8 cellular contexts compared by ENCODE assay signal in the genomic region with DNA sequence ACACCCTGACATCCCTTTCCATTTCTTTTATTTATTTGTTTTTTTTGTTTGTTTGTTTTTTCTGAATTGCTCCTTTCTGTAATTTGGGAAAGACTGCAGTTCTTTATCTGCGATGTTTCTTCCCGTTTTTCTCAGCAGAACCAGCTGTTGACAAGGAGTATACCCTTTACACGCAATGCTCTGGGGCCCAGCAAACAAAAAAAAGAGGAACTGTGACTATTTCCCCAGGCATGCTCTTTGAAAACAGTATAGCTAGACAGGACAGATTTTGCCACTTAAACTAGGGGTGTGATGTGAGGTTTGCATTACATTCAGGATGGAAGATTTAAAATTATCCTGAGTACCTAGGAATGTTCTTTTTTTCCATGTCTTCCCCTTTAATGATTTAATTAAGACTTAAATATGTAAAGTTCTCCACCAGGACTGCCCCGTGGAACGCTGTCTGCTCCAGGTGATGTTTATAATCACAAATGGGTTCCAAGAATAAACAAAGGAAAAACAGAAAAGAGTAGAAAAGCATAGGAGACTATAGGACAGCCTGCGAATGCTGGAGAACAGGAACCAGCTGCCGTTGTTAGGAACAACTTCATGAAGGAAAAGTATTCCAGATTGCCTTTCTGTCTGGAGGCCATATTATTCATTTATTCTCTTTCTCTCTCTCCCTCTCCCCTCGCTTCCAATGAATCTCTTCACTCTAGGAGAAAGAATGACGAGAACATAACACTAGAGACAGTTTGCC. TPM values are rescaled to one million over a fixed set of nuclear protein-coding genes. Genes with fewer than 3 reads are reported as not detected.
A peak's percentile ranks its signal among the peaks of the same experiment; 100 is the strongest.
DNase-seq lines count a peak whose midpoint lies in the region; FAIRE-seq and TF ChIP-seq lines count a peak whose summit lies in the region.

No MANE protein-coding gene starts in this region.

- H4K5ac ChIP-seq in H9 (ENCODE audit: insufficient read length, low read depth, low read length) = no peak overlapping the region

- no peak for DNase-seq in GM12892 (ENCODE audit: insufficient read length)
- DNase-seq in H9 = no peak
- DNase-seq in OCI-LY7 (ENCODE audit: low spot score) = peak; percentile 77
- DNase-seq in globus pallidus (ENCODE audit: low spot score) = peak; percentile 56
- no peak for DNase-seq in NCI-H345 treated with DMSO at 0.1 percent for 48 hours (lab: John Stamatoyannopoulos, UW; ENCODE audit: unreplicated experiment)
- DNase-seq in coronary artery (ENCODE audit: low spot score) = no peak
- no peak for DNase-seq in RCC 7860 (ENCODE audit: low spot score)
- no peak for DNase-seq in NCI-H146 (lab: John Stamatoyannopoulos, UW)

- CTCF ChIA-PET in OCI-LY7 (lab: Charles Lee; ENCODE audit: unreplicated experiment) = no interaction called here

- peaks cover 33 to 69% (median 50%) of the 10 kb centered on the region in 3 experiments for H3K36me3 Mint-ChIP-seq in H9 (ENCODE audit: insufficient read depth in 1 of 3, low read depth in 3 of 3)

- no peaks in the 10 kb centered on the region for H3K27me3 ChIP-seq in H9 (ENCODE audit: insufficient read depth, low read length)

- no peaks in the 10 kb centered on the region for H3K79me2 ChIP-seq in H9 (ENCODE audit: insufficient read depth, low read length)
- H3K79me2 ChIP-seq in OCI-LY7 (ENCODE audit: insufficient read depth, low read depth, low read length) = peaks cover 20% of the 10 kb centered on the region; the same call in 1 of the 2 replicates

- H2AFZ ChIP-seq in H9 (ENCODE audit: low read length) (no peak overlapping the region), OCI-LY7 (ENCODE audit: low read length) (no peak overlapping the region)

- peaks cover 88% of the 10 kb centered on the region for H3K36me3 ChIP-seq in OCI-LY7 (ENCODE audit: insufficient read depth, low read length)

- no CpG with 5 or more reads among the region's 9 CpGs for WGBS in H9 (ENCODE audit: extremely low coverage, insufficient read length, low lambda C conversion rate)

- TF ChIP-seq CTCF in H9 (conservative IDR thresholded peaks at IDR 0.05) (no peak), OCI-LY7 (conservative IDR thresholded peaks at IDR 0.05; ENCODE audit: low read length) (no peak), coronary artery (IDR thresholded peaks at IDR 0.05) (no peak)

- FAIRE-seq in GM12892 (lab: Jason Lieb, UNC) (peak; percentile 38), RCC 7860 (lab: Jason Lieb, UNC) (no peak)

- H4K91ac ChIP-seq in H9 (ENCODE audit: insufficient read length, low read depth, low read length) = no peak overlapping the region

- TF ChIP-seq POLR2A in GM12892 (IDR thresholded peaks at IDR 0.05; ENCODE audit: low read depth, low read length) = no peak

- H2BK20ac ChIP-seq in H9 (ENCODE audit: low read depth, low read length, poor library complexity, severe bottlenecking) = no peak overlapping the region

- no TSS peak for BruUV-seq in OCI-LY7 (replicated peaks; lab: Mats Ljungman, UMichigan)

- no peaks in the 10 kb centered on the region for H3K9me2 ChIP-seq in OCI-LY7 (ENCODE audit: insufficient read depth, low read length)

- H3K23me2 ChIP-seq in H9 (ENCODE audit: insufficient read length, low read depth, low read length, poor library complexity, severe bottlenecking) = no peaks in the 10 kb centered on the region

- no peaks in the 10 kb centered on the region for H3K9me3 ChIP-seq in H9 (ENCODE audit: control insufficient read depth, low read depth, low read length)
- no peaks in the 10 kb centered on the region for H3K9me3 ChIP-seq in OCI-LY7 (ENCODE audit: low read length)

- H2AK5ac ChIP-seq in H9 (ENCODE audit: insufficient read length, low read length) = no peak overlapping the region

- peaks cover 10 to 13% of the 10 kb centered on the region in 2 experiments for H3K4me1 Mint-ChIP-seq in H9

- no peaks in the 10 kb centered on the region for H3K9me3 Mint-ChIP-seq in H9

- H2BK120ac ChIP-seq in H9 (ENCODE audit: low read depth, low read length, poor library complexity, severe bottlenecking) = no peak overlapping the region

- H3K4me2 ChIP-seq in H9 (ENCODE audit: insufficient read depth, insufficient read length, low read length) = no peak overlapping the region
- H3K4me2 ChIP-seq in OCI-LY7 (ENCODE audit: low read length) = peak overlapping the region; percentile 78

- H3K27ac Mint-ChIP-seq in H9 = peak overlapping the region in 2 of 3 experiments; percentile 62 to 76; a peak in 3 of 7 replicates

- H4K8ac ChIP-seq in H9 (replicated peaks; ENCODE audit: insufficient read length, low read depth, low read length) = no peak overlapping the region

- H2BK5ac ChIP-seq in H9 (ENCODE audit: insufficient read length, low read length) = no peak overlapping the region

- no peak overlapping the region for H3K27ac ChIP-seq in H9 (ENCODE audit: insufficient read length, low read depth, low read length)
- H3K27ac ChIP-seq in OCI-LY7 (ENCODE audit: low read depth, low read length, poor library complexity, severe bottlenecking) = peak overlapping the region; percentile 72
- H3K27ac ChIP-seq in coronary artery = peak overlapping the region in 1 of 2 donors; percentile 5

- H3K4ac ChIP-seq in H9 (ENCODE audit: low read depth, low read length) = no peak overlapping the region

- no peaks in the 10 kb centered on the region for H3K79me1 ChIP-seq in H9 (ENCODE audit: insufficient read depth, low read depth, low read length, poor library complexity, severe bottlenecking)

- H3K27me3 Mint-ChIP-seq in H9 (ENCODE audit: low read depth) = no peaks in the 10 kb centered on the region

- H3K4me3 Mint-ChIP-seq in H9 = no peak overlapping the region

- no peak overlapping the region for H3K18ac ChIP-seq in H9 (ENCODE audit: insufficient read length, low read depth, low read length)

- no peaks in the 10 kb centered on the region for H4K20me1 ChIP-seq in H9 (ENCODE audit: control insufficient read depth, insufficient read depth, insufficient read length)
- peaks cover 14% of the 10 kb centered on the region; the same call in 1 of the 2 replicates for H4K20me1 ChIP-seq in OCI-LY7 (ENCODE audit: insufficient read depth, low read length)

- POLR2A ChIA-PET in OCI-LY7 (lab: Charles Lee) = interaction anchor here (0.6 to 1.2 kb wide), 6 partner anchors 9 to 1253 kb away, joined by 3 to 5 read pairs (median 3); no protein-coding TSS in a partner anchor

- intact Hi-C loops in OCI-LY7 (cut with micrococcal nuclease; ENCODE audit: unreplicated experiment) = loop anchor here (10.0 kb wide), 2 partner anchors 575 to 1305 kb away; no protein-coding TSS in a partner anchor

- no peak overlapping the region for H3K56ac ChIP-seq in H9 (ENCODE audit: insufficient read length, low read depth, low read length)

- peak overlapping the region; percentile 42 for H3K4me3 ChIP-seq in OCI-LY7 (ENCODE audit: low read depth, low read length, poor library complexity, severe bottlenecking)
- H3K4me3 ChIP-seq in coronary artery = no peak overlapping the region

- H3K14ac ChIP-seq in H9 (ENCODE audit: insufficient read depth, low read length) = no peak overlapping the region

- H3K23ac ChIP-seq in H9 (ENCODE audit: insufficient read length, low read depth, low read length) = no peak overlapping the region

- peaks cover 6% of the 10 kb centered on the region; the same call in 1 of the 2 replicates for H3K4me1 ChIP-seq in H9 (ENCODE audit: insufficient read depth, low read length)
- H3K4me1 ChIP-seq in OCI-LY7 (ENCODE audit: insufficient read depth, low read length, poor library complexity, severe bottlenecking) = peaks cover 81% of the 10 kb centered on the region

- no peak overlapping the region for H3T11ph ChIP-seq in H9 (ENCODE audit: low read length)

- H2BK15ac ChIP-seq in H9 (ENCODE audit: low read depth, low read length) = no peak overlapping the region

- H3K9ac ChIP-seq in H9 (ENCODE audit: extremely low read depth, insufficient read length, low read length) = no peak overlapping the region

- H2BK12ac ChIP-seq in H9 (ENCODE audit: insufficient read length, low read depth, low read length) = no peak overlapping the region

RNA-seq across cellular contexts. Expression of a gene that starts 43.3 kb away (rescaled TPM):
- polyA plus RNA-seq in GM12892 (2012; ENCODE audit: missing spikeins) = 0.15 TPM
- total RNA-seq in H9 (2021) (9.6 and 10.6 TPM in 2 replicates), OCI-LY7 (2022) (25.2 and 29.5 TPM in 2 replicates)
- 28.1 and 29.6 TPM in 2 replicates for total RNA-seq in OCI-LY7 (2014; rRNA removed; shearing (Covaris generic))

Comparison
In these comparisons a context has a peak if more than half of its experiments do, and no peak if none do; other contexts are left out.
1. DNase-seq: peak in OCI-LY7 (single experiment) and globus pallidus (single experiment); none in GM12892 (single experiment), H9 (single experiment), NCI-H345 treated with DMSO at 0.1 percent for 48 hours (single experiment), coronary artery (single experiment), RCC 7860 (single experiment) and NCI-H146 (single experiment).